ENCODE assay signal across 30 cellular contexts in genomic region chr7:16178069-16178468, GRCh38.
"Had no signal": no experiment of that assay in that cellular context is flagged by ENCODE, and none has a peak within 500 bp of the region (broad histone marks: within the 10 kb centered on the region; RNA-seq: fewer than 3 reads in every experiment).

No MANE protein-coding gene starts in this region.

- H3K9me3 Mint-ChIP-seq: activated CD4-positive, alpha-beta memory T cell treated with anti-CD3 and anti-CD28 coated beads, Interleukin-2, amount 10 ng/mL, durations not matched to agents 7 days and 5 days; activated CD4-positive, alpha-beta T cell treated with anti-CD3 and anti-CD28 coated beads, Interleukin-2, amount 10 ng/mL, durations not matched to agents 7 days and 5 days; activated naive CD4-positive, alpha-beta T cell treated with anti-CD3 and anti-CD28 coated beads, Interleukin-2, amount 10 ng/mL, durations not matched to agents 7 days and 5 days; activated naive CD8-positive, alpha-beta T cell treated with anti-CD3 and anti-CD28 coated beads, Interleukin-2, amount 10 ng/mL, durations not matched to agents 7 days and 5 days; activated T-cell treated with anti-CD3 and anti-CD28 coated beads, Interleukin-2, amount 50 U/mL, for 24 hours; naive B cell; nephron progenitor cell; stimulated activated effector memory CD8-positive, alpha-beta T cell treated with anti-CD3 and anti-CD28 coated beads, Interleukin-12 subunit alpha, Interleukin-12 subunit beta, amount 100 ng/mL, for 72 hours; stimulated activated naive CD8-positive, alpha-beta T cell treated with anti-CD3 and anti-CD28 coated beads, Interleukin-15, amount 100 ng/mL, for 72 hours; type B pancreatic cell had no signal

- DNase-seq: activated CD4-positive, alpha-beta memory T cell treated with anti-CD3 and anti-CD28 coated beads, Interleukin-2, amount 10 ng/mL, durations not matched to agents 7 days and 5 days; activated CD4-positive, alpha-beta T cell treated with anti-CD3 and anti-CD28 coated beads for 1 hour; activated CD4-positive, alpha-beta T cell treated with anti-CD3 and anti-CD28 coated beads, Interleukin-2, amount 10 ng/mL, durations not matched to agents 7 days and 5 days; activated CD8-positive, alpha-beta memory T cell treated with anti-CD3 and anti-CD28 coated beads, Interleukin-2, amount 50 U/mL, for 48 hours; activated gamma-delta T cell; activated naive CD4-positive, alpha-beta T cell treated with anti-CD3 and anti-CD28 coated beads, Interleukin-2, amount 10 ng/mL, durations not matched to agents 7 days and 5 days; activated naive CD8-positive, alpha-beta T cell treated with anti-CD3 and anti-CD28 coated beads, Interleukin-2, amount 10 ng/mL, durations not matched to agents 7 days and 5 days; activated T-cell treated with anti-CD3 and anti-CD28 coated beads, Interleukin-2, amount 50 U/mL, for 24 hours; amniotic stem cell; brain microvascular endothelial cell; cortex of kidney; foreskin keratinocyte; heart right ventricle; left lung; lower lobe of right lung; mesendoderm; mucosa of descending colon; naive B cell; nephron progenitor cell; right lobe of liver; stimulated activated CD4-positive, alpha-beta T cell treated with anti-CD3 and anti-CD28 coated beads, Interleukin-12 subunit alpha, Interleukin-12 subunit beta, amount 100 ng/mL, for 4 hours; stimulated activated CD4-positive, alpha-beta T cell treated with anti-CD3 and anti-CD28 coated beads, Interleukin-4, amount 100 ng/mL, for 24 hours; stimulated activated naive CD8-positive, alpha-beta T cell treated with anti-CD3 and anti-CD28 coated beads, Interleukin-15, amount 100 ng/mL, for 72 hours; substantia nigra; T-helper 2 cell; uterus had no signal

- H3K27me3 Mint-ChIP-seq: activated CD4-positive, alpha-beta memory T cell treated with anti-CD3 and anti-CD28 coated beads, Interleukin-2, amount 10 ng/mL, durations not matched to agents 7 days and 5 days; activated CD4-positive, alpha-beta T cell treated with anti-CD3 and anti-CD28 coated beads, Interleukin-2, amount 10 ng/mL, durations not matched to agents 7 days and 5 days; activated naive CD4-positive, alpha-beta T cell treated with anti-CD3 and anti-CD28 coated beads, Interleukin-2, amount 10 ng/mL, durations not matched to agents 7 days and 5 days; activated T-cell treated with anti-CD3 and anti-CD28 coated beads, Interleukin-2, amount 50 U/mL, for 24 hours; naive B cell; progenitor cell of endocrine pancreas; stimulated activated naive CD8-positive, alpha-beta T cell treated with anti-CD3 and anti-CD28 coated beads, Interleukin-15, amount 100 ng/mL, for 72 hours; type B pancreatic cell had no signal

- H3K4me3 Mint-ChIP-seq: activated CD4-positive, alpha-beta memory T cell treated with anti-CD3 and anti-CD28 coated beads, Interleukin-2, amount 10 ng/mL, durations not matched to agents 7 days and 5 days; activated CD4-positive, alpha-beta T cell treated with anti-CD3 and anti-CD28 coated beads, Interleukin-2, amount 10 ng/mL, durations not matched to agents 7 days and 5 days; activated naive CD4-positive, alpha-beta T cell treated with anti-CD3 and anti-CD28 coated beads, Interleukin-2, amount 10 ng/mL, durations not matched to agents 7 days and 5 days; activated naive CD8-positive, alpha-beta T cell treated with anti-CD3 and anti-CD28 coated beads, Interleukin-2, amount 10 ng/mL, durations not matched to agents 7 days and 5 days; activated T-cell treated with anti-CD3 and anti-CD28 coated beads, Interleukin-2, amount 50 U/mL, for 24 hours; naive B cell; nephron progenitor cell; stimulated activated effector memory CD8-positive, alpha-beta T cell treated with anti-CD3 and anti-CD28 coated beads, Interleukin-12 subunit alpha, Interleukin-12 subunit beta, amount 100 ng/mL, for 72 hours; stimulated activated naive CD8-positive, alpha-beta T cell treated with anti-CD3 and anti-CD28 coated beads, Interleukin-15, amount 100 ng/mL, for 72 hours; type B pancreatic cell; WTC11 had no signal

- H3K4me1 Mint-ChIP-seq: activated CD4-positive, alpha-beta memory T cell treated with anti-CD3 and anti-CD28 coated beads, Interleukin-2, amount 10 ng/mL, durations not matched to agents 7 days and 5 days; activated CD4-positive, alpha-beta T cell treated with anti-CD3 and anti-CD28 coated beads, Interleukin-2, amount 10 ng/mL, durations not matched to agents 7 days and 5 days; activated naive CD4-positive, alpha-beta T cell treated with anti-CD3 and anti-CD28 coated beads, Interleukin-2, amount 10 ng/mL, durations not matched to agents 7 days and 5 days; activated naive CD8-positive, alpha-beta T cell treated with anti-CD3 and anti-CD28 coated beads, Interleukin-2, amount 10 ng/mL, durations not matched to agents 7 days and 5 days; naive B cell; stimulated activated effector memory CD8-positive, alpha-beta T cell treated with anti-CD3 and anti-CD28 coated beads, Interleukin-12 subunit alpha, Interleukin-12 subunit beta, amount 100 ng/mL, for 72 hours; stimulated activated naive CD8-positive, alpha-beta T cell treated with anti-CD3 and anti-CD28 coated beads, Interleukin-15, amount 100 ng/mL, for 72 hours; WTC11 had no signal

- ATAC-seq: foreskin keratinocyte; heart right ventricle; left lung; lower lobe of right lung; mucosa of descending colon; right lobe of liver; stimulated activated effector memory CD8-positive, alpha-beta T cell treated with anti-CD3 and anti-CD28 coated beads, Interleukin-12 subunit alpha, Interleukin-12 subunit beta, amount 100 ng/mL, for 72 hours; stimulated activated naive CD8-positive, alpha-beta T cell treated with anti-CD3 and anti-CD28 coated beads, Interleukin-15, amount 100 ng/mL, for 72 hours; WTC11 had no signal

- H3K36me3 Mint-ChIP-seq: activated naive CD4-positive, alpha-beta T cell treated with anti-CD3 and anti-CD28 coated beads, Interleukin-2, amount 10 ng/mL, durations not matched to agents 7 days and 5 days; activated naive CD8-positive, alpha-beta T cell treated with anti-CD3 and anti-CD28 coated beads, Interleukin-2, amount 10 ng/mL, durations not matched to agents 7 days and 5 days; naive B cell; stimulated activated effector memory CD8-positive, alpha-beta T cell treated with anti-CD3 and anti-CD28 coated beads, Interleukin-12 subunit alpha, Interleukin-12 subunit beta, amount 100 ng/mL, for 72 hours; type B pancreatic cell; WTC11 had no signal

- H3K27ac Mint-ChIP-seq: activated CD4-positive, alpha-beta memory T cell treated with anti-CD3 and anti-CD28 coated beads, Interleukin-2, amount 10 ng/mL, durations not matched to agents 7 days and 5 days; activated CD4-positive, alpha-beta T cell treated with anti-CD3 and anti-CD28 coated beads, Interleukin-2, amount 10 ng/mL, durations not matched to agents 7 days and 5 days; activated naive CD4-positive, alpha-beta T cell treated with anti-CD3 and anti-CD28 coated beads, Interleukin-2, amount 10 ng/mL, durations not matched to agents 7 days and 5 days; activated naive CD8-positive, alpha-beta T cell treated with anti-CD3 and anti-CD28 coated beads, Interleukin-2, amount 10 ng/mL, durations not matched to agents 7 days and 5 days; activated T-cell treated with anti-CD3 and anti-CD28 coated beads, Interleukin-2, amount 50 U/mL, for 24 hours; nephron progenitor cell; progenitor cell of endocrine pancreas; stimulated activated effector memory CD8-positive, alpha-beta T cell treated with anti-CD3 and anti-CD28 coated beads, Interleukin-12 subunit alpha, Interleukin-12 subunit beta, amount 100 ng/mL, for 72 hours; stimulated activated naive CD8-positive, alpha-beta T cell treated with anti-CD3 and anti-CD28 coated beads, Interleukin-15, amount 100 ng/mL, for 72 hours; type B pancreatic cell; WTC11 had no signal
